In genomic region chr11:70825893-70826540, GRCh38 we compare ENCODE assay signal across 17 cellular contexts.
DNase-seq lines count a peak whose midpoint lies in the region; ATAC-seq, FAIRE-seq and TF ChIP-seq lines count a peak whose summit lies in the region.
"Had no signal": no experiment of that assay in that cellular context is flagged by ENCODE, and none has a peak within 500 bp of the region (broad histone marks: within the 10 kb centered on the region; RNA-seq: fewer than 3 reads in every experiment).

No MANE protein-coding gene starts in this region.

- H2BK12ac ChIP-seq in H1 (ENCODE audit: low read depth, low read length): no peak overlapping the region
- H2BK12ac ChIP-seq in neuronal stem cell (ENCODE audit: low read length): no peak overlapping the region

- H3K56ac ChIP-seq in H1 (replicated peaks; ENCODE audit: insufficient read length, low read depth, low read length): no peak overlapping the region

- H2BK20ac ChIP-seq in H1 (ENCODE audit: low read length): no peak overlapping the region

- H3K4me2 ChIP-seq in H1 (ENCODE audit: insufficient read depth in 1 of 2, low read depth in 2 of 2, low read length in 2 of 2) (peak overlapping the region; percentile 17 to 59; a peak in 2 of 4 replicates), neuronal stem cell (ENCODE audit: insufficient read depth, low read length, poor library complexity, severe bottlenecking) (peak overlapping the region; percentile 42)

- 0 out of 7 replicates have a peak overlapping the region, but pooled peaks of 1 of the 4 experiments have one; percentile 10 for H3K9ac ChIP-seq in H1 (replicated peaks in 1 of 4; ENCODE audit: extremely low read depth in 1 of 4, low read depth in 3 of 4, low read length in 3 of 4)
- peak overlapping the region; percentile 82 for H3K9ac ChIP-seq in neuronal stem cell (ENCODE audit: low read depth, low read length, poor library complexity)

- H4K20me1 ChIP-seq in H1 (replicated peaks in 1 of 2; ENCODE audit: control insufficient read depth in 1 of 2, insufficient read depth in 2 of 2, low read length in 2 of 2): peaks cover 0 to 13% of the 10 kb centered on the region in 2 experiments

- H3K9me3 ChIP-seq in H1 (ENCODE audit: insufficient read depth in 2 of 2, low read depth in 1 of 2, low read length in 1 of 2) (no peaks in the 10 kb centered on the region), neuronal stem cell (replicated peaks in 1 of 2; ENCODE audit: control insufficient read depth in 2 of 2, insufficient read depth in 1 of 2, low read depth in 1 of 2, low read length in 2 of 2) (no peaks in the 10 kb centered on the region)
- H3K9me3 ChIP-seq: ascending aorta, ovary had no signal

- H3K27me3 ChIP-seq in H1 (replicated peaks in 1 of 4; ENCODE audit: control insufficient read depth in 3 of 4, extremely low read depth in 1 of 4, insufficient read depth in 3 of 4, low read length in 3 of 4) (no peaks in the 10 kb centered on the region), neuronal stem cell (ENCODE audit: control insufficient read depth in 3 of 3, insufficient read depth in 3 of 3, low read depth in 1 of 3, low read length in 3 of 3) (peaks cover 0 to 4% (median 0%) of the 10 kb centered on the region in 3 experiments)
- H3K27me3 ChIP-seq: ascending aorta, ovary had no signal

- H3K18ac ChIP-seq in H1 (ENCODE audit: extremely low read depth, low read length) (peak overlapping the region; percentile 19; the same call in 1 of the 2 replicates), neuronal stem cell (ENCODE audit: low read length) (peak overlapping the region; percentile 91)

- no peak for TF ChIP-seq CTCF in H1 (IDR thresholded peaks at IDR 0.05; ENCODE audit: control extremely low read depth in 1 of 3, insufficient read depth in 1 of 3, low read depth in 1 of 3, low read length in 3 of 3)

- no peaks in the 10 kb centered on the region for H3K79me2 ChIP-seq in H1 (ENCODE audit: control insufficient read depth in 1 of 2, insufficient read depth in 2 of 2, low read length in 2 of 2)

- TF ChIP-seq POLR2A in H1 (IDR thresholded peaks at IDR 0.05; ENCODE audit: control extremely low read depth in 1 of 2, low read depth in 2 of 2, low read length in 2 of 2) (no peak), GM12892 (IDR thresholded peaks at IDR 0.05; ENCODE audit: low read depth, low read length) (no peak)

- H2BK15ac ChIP-seq in H1 (ENCODE audit: low read length): peak overlapping the region; percentile 46; the same call in 1 of the 2 replicates
- peak overlapping the region; percentile 86 for H2BK15ac ChIP-seq in neuronal stem cell (ENCODE audit: low read length)

- H3K4me1 ChIP-seq in H1 (replicated peaks in 1 of 4; ENCODE audit: control insufficient read depth in 3 of 4, insufficient read depth in 4 of 4, low read length in 3 of 4): peaks cover 3 to 14% (median 7%) of the 10 kb centered on the region in 4 experiments; a peak in 5 of 7 replicates
- peaks cover 21 to 28% of the 10 kb centered on the region in 2 donors for H3K4me1 ChIP-seq in neuronal stem cell (ENCODE audit: control insufficient read depth in 2 of 2, insufficient read depth in 1 of 2, low read depth in 1 of 2, low read length in 2 of 2)
- H3K4me1 ChIP-seq: ascending aorta had no signal

- H2BK120ac ChIP-seq in H1 (replicated peaks; ENCODE audit: low read depth, low read length) (no peak overlapping the region), neuronal stem cell (ENCODE audit: low read depth, low read length) (peak overlapping the region; percentile 68)

- no peak for TF ChIP-seq RAD21 in H1 (IDR thresholded peaks at IDR 0.05 in 1 of 2, conservative IDR thresholded peaks at IDR 0.05 in 1 of 2; ENCODE audit: low read depth in 2 of 2, low read length in 2 of 2)

- H3K23ac ChIP-seq in H1 (ENCODE audit: insufficient read length) (no peak overlapping the region), neuronal stem cell (ENCODE audit: low read depth, low read length, poor library complexity) (peak overlapping the region; percentile 49)

- no peak overlapping the region for H4K5ac ChIP-seq in H1 (ENCODE audit: insufficient read length, low read depth, low read length)

- peak; percentile 66 for DNase-seq in DMS79 treated with DMSO at 0.1 percent for 48 hours (lab: John Stamatoyannopoulos, UW)
- DNase-seq in NCI-H1694 treated with DMSO at 0.1 percent for 48 hours (lab: John Stamatoyannopoulos, UW): peak; percentile 33
- DNase-seq in H1 (ENCODE audit: low read depth in 1 of 2, low spot score in 2 of 2): no peak
- DNase-seq in neuronal stem cell (ENCODE audit: low spot score): peak; percentile 26
- no peak for DNase-seq in GM12892 (ENCODE audit: insufficient read length)
- no peak for DNase-seq in HEK293T (ENCODE audit: extremely low spot score)
- DNase-seq in activated gamma-delta T cell (lab: John Stamatoyannopoulos, UW): no peak
- DNase-seq: activated T-cell treated with anti-CD3 and anti-CD28 coated beads, Interleukin-2, amount 50 U/mL, for 72 hours; glutamatergic neuron; NCI-H1436 treated with DMSO at 0.1 percent for 48 hours; ovary; stimulated activated naive B cell treated with anti-CD40 and anti-IgM and Interleukin-4, amounts not matched to agents 10 μg/mL and 1 μg/mL and 100 μg/mL, for 72 hours; T-cell had no signal

- 85% methylated on average over 21 of the region's 21 CpGs; no CpG with 5 or more reads in 1 of the 2 experiments for WGBS in H1 (ENCODE audit: extremely low coverage in 1 of 2, insufficient coverage in 1 of 2, insufficient read length in 1 of 2, insufficient replicate concordance in 2 of 2, low coverage in 1 of 2, low lambda C conversion rate in 2 of 2, missing lambda C conversion rate in 1 of 2), 2 experiments
- WGBS in neuronal stem cell (ENCODE audit: extremely low coverage in 2 of 2, insufficient read length in 2 of 2, insufficient replicate concordance in 1 of 2), 2 donors: no CpG with 5 or more reads among the region's 21 CpGs

- POLR2A ChIA-PET in H1 (lab: Charles Lee; ENCODE audit: partially characterized antibody) (interaction anchor here (1.2 to 1.7 kb wide), 2 partner anchors 10 to 23 kb away, joined by 4 to 7 read pairs; no protein-coding TSS in a partner anchor), HEK293T (lab: Yijun Ruan, JAX) (interaction anchor here (0.6 kb wide), 1 partner anchor 20 kb away, joined by 3 read pairs; no protein-coding TSS in a partner anchor)

- 0 out of 2 replicates have a peak overlapping the region, but pooled peaks have one; percentile 69 for H4K8ac ChIP-seq in H1 (ENCODE audit: extremely low read depth, insufficient read depth, low read length)
- no peak overlapping the region for H4K8ac ChIP-seq in neuronal stem cell (ENCODE audit: low read depth, low read length)

- H2AFZ ChIP-seq in H1 (ENCODE audit: low read length): no peak overlapping the region
- H2AFZ ChIP-seq in neuronal stem cell (ENCODE audit: low read length): peak overlapping the region; percentile 86

- FAIRE-seq in H1 (lab: Jason Lieb, UNC) (no peak), GM12892 (lab: Jason Lieb, UNC) (no peak)
- FAIRE-seq: GM18507 had no signal

- H3K36me3 ChIP-seq in H1 (ENCODE audit: control insufficient read depth in 2 of 4, insufficient read depth in 4 of 4, low read length in 3 of 4) (no peaks in the 10 kb centered on the region), neuronal stem cell (replicated peaks in 1 of 2; ENCODE audit: control insufficient read depth in 2 of 2, insufficient read depth in 2 of 2, low read length in 2 of 2) (no peaks in the 10 kb centered on the region)
- H3K36me3 ChIP-seq: ascending aorta, ovary had no signal

- no peak for TF ChIP-seq EP300 in H1 (IDR thresholded peaks at IDR 0.05; ENCODE audit: borderline replicate concordance in 1 of 2, low read depth in 2 of 2, low read length in 2 of 2)

- H2AK5ac ChIP-seq in H1 (ENCODE audit: low read depth, low read length): no peak overlapping the region
- H2AK5ac ChIP-seq in neuronal stem cell (ENCODE audit: low read depth, low read length): no peak overlapping the region

- H3K79me1 ChIP-seq in H1 (ENCODE audit: low read depth, low read length): no peaks in the 10 kb centered on the region; the same call in 1 of the 2 replicates
- no peaks in the 10 kb centered on the region for H3K79me1 ChIP-seq in neuronal stem cell (ENCODE audit: low read depth, low read length)

- H4K91ac ChIP-seq in H1 (replicated peaks; ENCODE audit: insufficient read length, low read length): no peak overlapping the region
- no peak overlapping the region for H4K91ac ChIP-seq in neuronal stem cell (ENCODE audit: low read depth, low read length, poor library complexity)

- H3K27ac ChIP-seq in H1 (ENCODE audit: low read depth, low read length) (no peak overlapping the region), neuronal stem cell (replicated peaks; ENCODE audit: low read length) (peak overlapping the region; percentile 69)
- H3K27ac ChIP-seq: ascending aorta, ovary had no signal

- H2BK5ac ChIP-seq in H1 (ENCODE audit: low read depth, low read length) (peak overlapping the region; percentile 52; the same call in 1 of the 2 replicates), neuronal stem cell (ENCODE audit: low read length) (peak overlapping the region; percentile 7)

- H3K14ac ChIP-seq in H1 (ENCODE audit: insufficient read length) (no peak overlapping the region), neuronal stem cell (ENCODE audit: low read length) (no peak overlapping the region)

- H3K4ac ChIP-seq in H1 (replicated peaks; ENCODE audit: insufficient read length, low read depth, low read length) (no peak overlapping the region), neuronal stem cell (ENCODE audit: low read length) (no peak overlapping the region)

- H3K4me3 ChIP-seq in H1 (ENCODE audit: extremely low read depth in 1 of 4, insufficient read depth in 2 of 4, low read depth in 3 of 4, low read length in 4 of 4) (0 out of 8 replicates have a peak overlapping the region, but pooled peaks of 1 of the 4 experiments have one; percentile 2), neuronal stem cell (ENCODE audit: low read length in 2 of 2) (peak overlapping the region; percentile 31 to 69)
- H3K4me3 ChIP-seq: ascending aorta, ovary had no signal

- no peaks in the 10 kb centered on the region for H3K23me2 ChIP-seq in H1 (ENCODE audit: low read depth, low read length)

- no peak for ATAC-seq in HG02973 (IDR thresholded peaks at IDR 0.05; ENCODE audit: unreplicated experiment)
- ATAC-seq: activated CD4-positive, alpha-beta T cell treated with anti-CD3 and anti-CD28 coated beads for 36 hours; T-cell had no signal

- CTCF ChIA-PET in H1 (lab: Charles Lee; ENCODE audit: partially characterized antibody): interaction anchor here (0.7 to 4.8 kb wide), 9 partner anchors 10 to 594 kb away, joined by 3 to 30 read pairs (median 5); no protein-coding TSS in a partner anchor
- CTCF ChIA-PET in HEK293T (lab: Yijun Ruan, JAX): no interaction called here

TF ChIP-seq in H1, 55 proteins besides CTCF, POLR2A, EP300 and RAD21 (continues in another document):
- TF ChIP-seq CEBPB (IDR thresholded peaks at IDR 0.05; ENCODE audit: low read depth, low read length) (no peak), JUND (IDR thresholded peaks at IDR 0.05; ENCODE audit: low read length) (no peak), YY1 (IDR thresholded peaks at IDR 0.05; ENCODE audit: low read depth, low read length) (no peak)

TF ChIP-seq in HEK293T, 16 proteins besides CTCF, POLR2A, EP300 and RAD21 (continues in another document):
- TF ChIP-seq FOXK2 (IDR thresholded peaks at IDR 0.05) (no peak), FOXA1 (IDR thresholded peaks at IDR 0.05) (no peak), CTBP1 (IDR thresholded peaks at IDR 0.05; ENCODE audit: borderline replicate concordance) (no peak), BHLHE40 (IDR thresholded peaks at IDR 0.05; ENCODE audit: borderline replicate concordance) (no peak), LEF1 (IDR thresholded peaks at IDR 0.05; ENCODE audit: borderline replicate concordance) (no peak)

Comparison
In these comparisons a context has a peak if more than half of its experiments do, and no peak if none do; other contexts are left out.
1. DNase-seq: peak in DMS79 treated with DMSO at 0.1 percent for 48 hours (single experiment), NCI-H1694 treated with DMSO at 0.1 percent for 48 hours (single experiment) and neuronal stem cell (single experiment); none in H1 (0 of 2), GM12892 (single experiment), HEK293T (single experiment) and activated gamma-delta T cell (single experiment).